In genomic region chr5:9351535-9351934, GRCh38 we compare ENCODE assay signal across 22 cellular contexts.
"Had no signal": no experiment of that assay in that cellular context is flagged by ENCODE, and none has a peak within 500 bp of the region (broad histone marks: within the 10 kb centered on the region; RNA-seq: fewer than 3 reads in every experiment).

No MANE protein-coding gene starts in this region.

- H3K79me2 ChIP-seq: parathyroid adenoma had no signal

- H3K4me1 Mint-ChIP-seq: activated CD4-positive, alpha-beta memory T cell treated with anti-CD3 and anti-CD28 coated beads, Interleukin-2, amount 10 ng/mL, durations not matched to agents 7 days and 5 days; activated CD4-positive, alpha-beta T cell treated with anti-CD3 and anti-CD28 coated beads, Interleukin-2, amount 10 ng/mL, durations not matched to agents 24 days and 14 days; activated naive CD4-positive, alpha-beta T cell treated with anti-CD3 and anti-CD28 coated beads, Interleukin-2, amount 10 ng/mL, durations not matched to agents 7 days and 5 days; stimulated activated naive B cell treated with anti-CD40 and anti-IgM and Interleukin-4, amounts not matched to agents 10 μg/mL and 1 μg/mL and 100 μg/mL, for 72 hours had no signal

- H3K9me3 ChIP-seq: mucosa of descending colon, right lobe of liver, testis, uterus had no signal

- H3K27me3 Mint-ChIP-seq: activated CD4-positive, alpha-beta memory T cell treated with anti-CD3 and anti-CD28 coated beads, Interleukin-2, amount 10 ng/mL, durations not matched to agents 7 days and 5 days; activated CD4-positive, alpha-beta T cell treated with anti-CD3 and anti-CD28 coated beads, Interleukin-2, amount 10 ng/mL, durations not matched to agents 24 days and 14 days; activated naive CD4-positive, alpha-beta T cell treated with anti-CD3 and anti-CD28 coated beads, Interleukin-2, amount 10 ng/mL, durations not matched to agents 7 days and 5 days; stimulated activated naive B cell treated with anti-CD40 and anti-IgM and Interleukin-4, amounts not matched to agents 10 μg/mL and 1 μg/mL and 100 μg/mL, for 72 hours had no signal

- H3K4me3 Mint-ChIP-seq: activated CD4-positive, alpha-beta memory T cell treated with anti-CD3 and anti-CD28 coated beads, Interleukin-2, amount 10 ng/mL, durations not matched to agents 7 days and 5 days; activated CD4-positive, alpha-beta T cell treated with anti-CD3 and anti-CD28 coated beads, Interleukin-2, amount 10 ng/mL, durations not matched to agents 24 days and 14 days; activated naive CD4-positive, alpha-beta T cell treated with anti-CD3 and anti-CD28 coated beads, Interleukin-2, amount 10 ng/mL, durations not matched to agents 7 days and 5 days; nephron progenitor cell; stimulated activated naive B cell treated with anti-CD40 and anti-IgM and Interleukin-4, amounts not matched to agents 10 μg/mL and 1 μg/mL and 100 μg/mL, for 72 hours had no signal

- H3K9ac ChIP-seq: parathyroid adenoma had no signal

- H3K36me3 ChIP-seq: cardiac muscle cell, uterus had no signal

- H3K27ac Mint-ChIP-seq: activated CD4-positive, alpha-beta memory T cell treated with anti-CD3 and anti-CD28 coated beads, Interleukin-2, amount 10 ng/mL, durations not matched to agents 7 days and 5 days; activated CD4-positive, alpha-beta T cell treated with anti-CD3 and anti-CD28 coated beads, Interleukin-2, amount 10 ng/mL, durations not matched to agents 24 days and 14 days; activated naive CD4-positive, alpha-beta T cell treated with anti-CD3 and anti-CD28 coated beads, Interleukin-2, amount 10 ng/mL, durations not matched to agents 7 days and 5 days; nephron progenitor cell; stimulated activated naive B cell treated with anti-CD40 and anti-IgM and Interleukin-4, amounts not matched to agents 10 μg/mL and 1 μg/mL and 100 μg/mL, for 72 hours had no signal

- H3K27ac ChIP-seq: cardiac muscle cell, parathyroid adenoma, right lobe of liver, testis, uterus, VCaP had no signal

- H3K36me3 Mint-ChIP-seq: activated naive CD4-positive, alpha-beta T cell treated with anti-CD3 and anti-CD28 coated beads, Interleukin-2, amount 10 ng/mL, durations not matched to agents 7 days and 5 days; stimulated activated naive B cell treated with anti-CD40 and anti-IgM and Interleukin-4, amounts not matched to agents 10 μg/mL and 1 μg/mL and 100 μg/mL, for 72 hours had no signal

- H2AFZ ChIP-seq: parathyroid adenoma had no signal

- ATAC-seq: activated CD4-positive, CD25-positive, alpha-beta regulatory T cell treated with anti-CD3 and anti-CD28 coated beads, Interleukin-2, amount 50 U/mL, for 24 hours; mucosa of descending colon; right lobe of liver; stimulated activated naive B cell treated with anti-CD40 and anti-IgM and Interleukin-4, amounts not matched to agents 10 μg/mL and 1 μg/mL and 100 μg/mL, for 72 hours had no signal

- H3K4me1 ChIP-seq: parathyroid adenoma, testis, uterus had no signal

- DNase-seq: activated CD4-positive, alpha-beta memory T cell treated with anti-CD3 and anti-CD28 coated beads, Interleukin-2, amount 10 ng/mL, durations not matched to agents 7 days and 5 days; activated CD4-positive, alpha-beta T cell treated with anti-CD3 and anti-CD28 coated beads, Interleukin-2, amount 10 ng/mL, durations not matched to agents 24 days and 14 days; activated effector memory CD4-positive, alpha-beta T cell treated with anti-CD3 and anti-CD28 coated beads, Interleukin-2, amount 50 U/mL, for 16 hours; activated naive CD4-positive, alpha-beta T cell treated with anti-CD3 and anti-CD28 coated beads, Interleukin-2, amount 10 ng/mL, durations not matched to agents 7 days and 5 days; effector memory CD4-positive, alpha-beta T cell; head of caudate nucleus; hypothalamus; mesendoderm; mucosa of descending colon; nephron progenitor cell; right lobe of liver; stimulated activated CD4-positive, alpha-beta T cell treated with anti-CD3 and anti-CD28 coated beads, Interleukin-2, amount 100 ng/mL, for 48 hours; stimulated activated CD8-positive, alpha-beta memory T cell treated with anti-CD3 and anti-CD28 coated beads, Interleukin-4, amount 100 ng/mL, for 48 hours; stimulated activated naive B cell treated with anti-CD40 and anti-IgM and Interleukin-4, amounts not matched to agents 10 μg/mL and 1 μg/mL and 100 μg/mL, for 72 hours; testis; trophoblast cell; uterus had no signal

- H3K9me3 Mint-ChIP-seq: nephron progenitor cell had no signal

- H3K4me3 ChIP-seq: cardiac muscle cell, mucosa of descending colon, right lobe of liver, testis, uterus had no signal

- H3K27me3 ChIP-seq: cardiac muscle cell, right lobe of liver, testis, uterus had no signal

- FAIRE-seq: frontal cortex had no signal
